9 cellular contexts compared by ENCODE assay signal in genomic region chr1:50423670-50424000, GRCh38. TPM values are rescaled to one million over a fixed set of nuclear protein-coding genes. Genes with fewer than 3 reads are reported as not detected.
DNase-seq lines count a peak whose midpoint lies in the region; ATAC-seq lines count a peak whose summit lies in the region.
"Had no signal": no experiment of that assay in that cellular context is flagged by ENCODE, and none has a peak within 500 bp of the region (broad histone marks: within the 10 kb centered on the region; RNA-seq: fewer than 3 reads in every experiment).

No MANE protein-coding gene starts in this region.

- no peak overlapping the region for H3K9ac ChIP-seq in adipocyte (ENCODE audit: low read length)

- peak overlapping the region; percentile 87 to 98 (median 91) for H3K4me3 Mint-ChIP-seq in CD8-positive, alpha-beta memory T cell
- peak overlapping the region; percentile 81 to 94 (median 85) for H3K4me3 Mint-ChIP-seq in naive thymus-derived CD4-positive, alpha-beta T cell

- peaks cover 54 to 74% (median 58%) of the 10 kb centered on the region in 3 donors for H3K4me1 Mint-ChIP-seq in CD8-positive, alpha-beta memory T cell
- H3K4me1 Mint-ChIP-seq in naive thymus-derived CD4-positive, alpha-beta T cell, result peaks cover 33 to 73% (median 52%) of the 10 kb centered on the region in 7 donors

- no peak for ATAC-seq in naive thymus-derived CD4-positive, alpha-beta T cell
- ATAC-seq in GM21717 (IDR thresholded peaks at IDR 0.05; ENCODE audit: unreplicated experiment) (no peak), HG03139 (IDR thresholded peaks at IDR 0.05; ENCODE audit: unreplicated experiment) (no peak)

- CTCF ChIA-PET in CD8-positive, alpha-beta memory T cell (lab: Charles Lee), result no interaction called here
- CTCF ChIA-PET in naive thymus-derived CD4-positive, alpha-beta T cell (lab: Charles Lee), result no interaction called here

- peak overlapping the region; percentile 54 for H3K4me3 ChIP-seq in CD8-positive, alpha-beta memory T cell (ENCODE audit: low read length)
- H3K4me3 ChIP-seq in H7 (ENCODE audit: insufficient read depth, low read depth, low read length), result peak overlapping the region; percentile 40; the same call in 1 of the 2 replicates
- peak overlapping the region; percentile 65 for H3K4me3 ChIP-seq in adipocyte (ENCODE audit: low read length)
- H3K4me3 ChIP-seq in naive thymus-derived CD4-positive, alpha-beta T cell (ENCODE audit: low read length), result no peak overlapping the region

- H3K9me3 ChIP-seq in CD8-positive, alpha-beta memory T cell (ENCODE audit: low read length), result no peaks in the 10 kb centered on the region
- H3K9me3 ChIP-seq in adipocyte (ENCODE audit: control insufficient read depth, low read length), result no peaks in the 10 kb centered on the region
- no peaks in the 10 kb centered on the region for H3K9me3 ChIP-seq in naive thymus-derived CD4-positive, alpha-beta T cell (ENCODE audit: control insufficient read depth in 2 of 3, low read length in 3 of 3)

- peaks cover 0 to 2% (median 0%) of the 10 kb centered on the region in 3 donors for H3K36me3 Mint-ChIP-seq in CD8-positive, alpha-beta memory T cell
- H3K36me3 Mint-ChIP-seq in naive thymus-derived CD4-positive, alpha-beta T cell, result peaks cover 0 to 11% (median 0%) of the 10 kb centered on the region in 5 donors

- no peak for DNase-seq in CD8-positive, alpha-beta memory T cell
- DNase-seq in H7 (peak; percentile 84), adipocyte (ENCODE audit: low read depth) (no peak), posterior cingulate gyrus (no peak)
- peak in 1 of 9 donors; percentile 32 for DNase-seq in naive thymus-derived CD4-positive, alpha-beta T cell
- no peak for DNase-seq in activated CD4-positive, CD25-positive, alpha-beta regulatory T cell (lab: John Stamatoyannopoulos, UW)

- peaks cover 72 to 79% of the 10 kb centered on the region in 2 donors for H3K27me3 Mint-ChIP-seq in CD8-positive, alpha-beta memory T cell
- H3K27me3 Mint-ChIP-seq in naive thymus-derived CD4-positive, alpha-beta T cell, result peaks cover 71 to 85% (median 80%) of the 10 kb centered on the region in 5 donors

- H3K27ac ChIP-seq in CD8-positive, alpha-beta memory T cell (ENCODE audit: low read depth, low read length), result no peak overlapping the region
- H3K27ac ChIP-seq in naive thymus-derived CD4-positive, alpha-beta T cell (ENCODE audit: low read depth, low read length), result no peak overlapping the region

- H3K4me1 ChIP-seq in CD8-positive, alpha-beta memory T cell (ENCODE audit: insufficient read depth, low read length), result no peaks in the 10 kb centered on the region
- peaks cover 8% of the 10 kb centered on the region for H3K4me1 ChIP-seq in adipocyte (ENCODE audit: control insufficient read depth, insufficient read depth, low read length)
- no peaks in the 10 kb centered on the region for H3K4me1 ChIP-seq in naive thymus-derived CD4-positive, alpha-beta T cell (ENCODE audit: control insufficient read depth in 2 of 2, insufficient read depth in 2 of 2, low read length in 2 of 2)

- H3K36me3 ChIP-seq in CD8-positive, alpha-beta memory T cell (ENCODE audit: insufficient read depth, low read length), result no peaks in the 10 kb centered on the region
- H3K36me3 ChIP-seq in H7 (replicated peaks; ENCODE audit: control insufficient read depth, insufficient read depth, low read length) (no peaks in the 10 kb centered on the region), adipocyte (ENCODE audit: control insufficient read depth, insufficient read depth, low read length, severe bottlenecking) (no peaks in the 10 kb centered on the region)
- no peaks in the 10 kb centered on the region for H3K36me3 ChIP-seq in naive thymus-derived CD4-positive, alpha-beta T cell (ENCODE audit: control insufficient read depth in 2 of 3, insufficient read depth in 3 of 3, low read length in 3 of 3)

- POLR2A ChIA-PET in CD8-positive, alpha-beta memory T cell (lab: Charles Lee), result no interaction called here
- POLR2A ChIA-PET in naive thymus-derived CD4-positive, alpha-beta T cell (lab: Charles Lee), result no interaction called here

- peaks cover 0 to 2% (median 0%) of the 10 kb centered on the region in 5 donors for H3K9me3 Mint-ChIP-seq in CD8-positive, alpha-beta memory T cell
- H3K9me3 Mint-ChIP-seq in naive thymus-derived CD4-positive, alpha-beta T cell, result peaks cover 0 to 8% (median 0%) of the 10 kb centered on the region in 11 donors

- no peak overlapping the region for H3K27ac Mint-ChIP-seq in CD8-positive, alpha-beta memory T cell
- peak overlapping the region in 2 of 9 donors; percentile 32 to 44 for H3K27ac Mint-ChIP-seq in naive thymus-derived CD4-positive, alpha-beta T cell

- intact Hi-C loops in naive thymus-derived CD4-positive, alpha-beta T cell (cut with micrococcal nuclease), result loop anchor here in 1 of 2 donors (5.0 kb wide), 1 partner anchor 184 kb away; no protein-coding TSS in a partner anchor
- intact Hi-C loops in posterior cingulate gyrus (cut with DNase I), result loop anchor here (10.0 kb wide), 1 partner anchor 281 kb away; no protein-coding TSS in a partner anchor

- peaks cover 60% of the 10 kb centered on the region for H3K27me3 ChIP-seq in CD8-positive, alpha-beta memory T cell (ENCODE audit: insufficient read depth, low read length, poor library complexity, severe bottlenecking)
- H3K27me3 ChIP-seq in H7 (ENCODE audit: control insufficient read depth, insufficient read depth, low read length) (peaks cover 100% of the 10 kb centered on the region), adipocyte (replicated peaks; ENCODE audit: control insufficient read depth, insufficient read depth, low read length) (peaks cover 91% of the 10 kb centered on the region)
- H3K27me3 ChIP-seq in naive thymus-derived CD4-positive, alpha-beta T cell (ENCODE audit: control insufficient read depth in 2 of 2, insufficient read depth in 2 of 2, low read length in 2 of 2), result peaks cover 8 to 25% of the 10 kb centered on the region in 2 donors

RNA-seq across cellular contexts. Expression of gene DMRTA2, which starts 0.4 kb away (rescaled TPM):
- total RNA-seq in CD8-positive, alpha-beta memory T cell, result not detected
- polyA plus RNA-seq in CD8-positive, alpha-beta memory T cell, result not detected
- total RNA-seq in H7 (2014; rRNA removed; shearing (Covaris generic)), result 0.10 TPM in 1 of 2 replicates, not detected in the other
- not detected for total RNA-seq in naive thymus-derived CD4-positive, alpha-beta T cell
- not detected for polyA plus RNA-seq in naive thymus-derived CD4-positive, alpha-beta T cell
- polyA plus RNA-seq: adipose tissue had no signal
